14 cellular contexts compared by ENCODE assay signal in the genomic region with DNA sequence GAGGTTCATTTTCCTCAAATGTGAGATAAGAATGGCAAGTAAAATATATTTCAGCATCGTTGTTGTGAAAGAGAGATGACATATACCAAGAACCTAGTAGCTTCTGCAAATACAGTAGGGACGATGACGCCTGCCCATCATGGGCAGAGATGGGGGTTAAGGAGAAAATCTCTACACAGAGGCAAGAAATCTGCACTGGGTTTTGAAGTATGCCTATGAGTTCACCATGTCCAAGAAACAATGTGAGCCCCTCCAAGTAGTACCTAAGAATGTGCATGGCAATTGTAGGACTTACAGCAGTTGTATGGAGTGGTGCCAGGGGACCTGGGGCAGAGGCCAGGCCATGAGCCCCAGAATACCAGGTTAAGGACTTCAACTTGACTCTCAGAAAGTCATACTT.
"Had no signal": no experiment of that assay in that cellular context is flagged by ENCODE, and none has a peak within 500 bp of the region (broad histone marks: within the 10 kb centered on the region; RNA-seq: fewer than 3 reads in every experiment).

No MANE protein-coding gene starts in this region.

- H3K27ac ChIP-seq: KMS-11 had no signal

- DNase-seq: Karpas-422, Kasumi-1, KBM-7, KG1, MG63, MM.1S, MV-4-11, NCI-H1048, NCI-H1436, NCI-H1436 treated with DMSO at 0.1 percent for 48 hours, NCI-H1930, NCI-H2227 treated with DMSO at 0.1 percent for 48 hours, NCI-H226 had no signal

- H3K4me3 ChIP-seq: MG63 had no signal

- H3K9ac ChIP-seq: KMS-11 had no signal

- H3K9me3 ChIP-seq: MG63 had no signal

- H3K36me3 ChIP-seq: MG63 had no signal

- H3K4me2 ChIP-seq: KMS-11 had no signal

- H3K27me3 ChIP-seq: MG63 had no signal
